In the genomic region with DNA sequence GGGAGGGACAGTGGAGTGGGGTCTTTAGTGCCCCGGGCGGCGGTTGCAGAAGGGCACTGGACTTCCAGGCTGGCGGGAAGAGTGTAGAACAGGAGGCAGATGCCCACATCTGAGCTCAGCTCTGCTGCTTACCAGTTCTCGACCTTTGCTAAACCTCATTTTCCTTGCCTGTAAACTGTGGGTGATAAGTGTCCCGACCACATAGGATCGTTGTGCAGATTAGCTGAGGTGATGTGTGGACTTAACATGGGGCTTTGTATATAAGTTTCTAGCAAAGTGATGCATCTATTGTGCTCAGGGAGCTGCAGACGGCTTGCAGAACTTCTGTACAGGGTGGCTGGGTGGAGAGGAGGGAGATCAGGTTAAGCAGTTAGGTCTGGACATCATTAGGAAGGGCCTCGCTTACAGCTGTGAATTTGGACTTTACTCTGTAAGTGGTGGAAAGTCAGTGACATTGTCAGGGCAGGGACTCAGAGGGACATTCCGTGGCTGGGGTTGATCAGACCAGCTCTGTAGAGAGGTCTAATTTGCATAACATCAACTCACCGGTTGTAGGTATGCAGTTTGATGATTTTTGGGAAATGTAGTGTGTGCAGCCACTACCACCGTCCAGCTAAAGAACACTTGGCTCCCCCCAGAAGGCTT, we compare ENCODE assay signal across 25 cellular contexts.
DNase-seq lines count a peak whose midpoint lies in the region; ATAC-seq and TF ChIP-seq lines count a peak whose summit lies in the region.
"Had no signal": no experiment of that assay in that cellular context is flagged by ENCODE, and none has a peak within 500 bp of the region (broad histone marks: within the 10 kb centered on the region; RNA-seq: fewer than 3 reads in every experiment).

No MANE protein-coding gene starts in this region.

- no peak for TF ChIP-seq CTCF in WTC11 (IDR thresholded peaks at IDR 0.05)
- no peak for TF ChIP-seq CTCF in liver (IDR thresholded peaks at IDR 0.05; ENCODE audit: low read depth, low read length, missing input control)
- no peak for TF ChIP-seq CTCF in stomach (IDR thresholded peaks at IDR 0.05)

- H3K4me3 ChIP-seq in liver (ENCODE audit: low read depth in 1 of 3, low read length in 3 of 3) (no peak overlapping the region), aorta (ENCODE audit: low read length in 2 of 2) (no peak overlapping the region), stomach (no peak overlapping the region)
- H3K4me3 ChIP-seq: body of pancreas, K562, tibial artery had no signal

- no peaks in the 10 kb centered on the region for H3K27me3 Mint-ChIP-seq in WTC11 (ENCODE audit: low read depth)
- H3K27me3 Mint-ChIP-seq in activated naive CD8-positive, alpha-beta T cell treated with anti-CD3 and anti-CD28 coated beads, Interleukin-2, amount 10 ng/mL, durations not matched to agents 7 days and 5 days, result no peaks in the 10 kb centered on the region
- H3K27me3 Mint-ChIP-seq: activated CD4-positive, alpha-beta memory T cell treated with anti-CD3 and anti-CD28 coated beads, Interleukin-2, amount 10 ng/mL, durations not matched to agents 7 days and 5 days; activated T-cell treated with anti-CD3 and anti-CD28 coated beads, Interleukin-2, amount 50 U/mL, for 24 hours had no signal

- H3K4me1 ChIP-seq in liver (ENCODE audit: control insufficient read depth in 4 of 4, insufficient read depth in 4 of 4, low read length in 3 of 4), result peaks cover 2 to 12% (median 4%) of the 10 kb centered on the region in 4 donors
- H3K4me1 ChIP-seq in aorta (ENCODE audit: control insufficient read depth in 1 of 2, insufficient read depth in 2 of 2, low read length in 2 of 2), result no peaks in the 10 kb centered on the region
- H3K4me1 ChIP-seq in stomach, result peaks cover 0 to 41% (median 20%) of the 10 kb centered on the region in 4 donors

- peak overlapping the region; percentile 8; the same call in 1 of the 2 replicates for H3K27ac Mint-ChIP-seq in WTC11
- H3K27ac Mint-ChIP-seq in activated naive CD8-positive, alpha-beta T cell treated with anti-CD3 and anti-CD28 coated beads, Interleukin-2, amount 10 ng/mL, durations not matched to agents 7 days and 5 days, result no peak overlapping the region
- H3K27ac Mint-ChIP-seq in stimulated activated effector memory CD8-positive, alpha-beta T cell treated with anti-CD3 and anti-CD28 coated beads, Interleukin-12 subunit alpha, Interleukin-12 subunit beta, amount 100 ng/mL, for 72 hours, result peak overlapping the region; percentile 48
- H3K27ac Mint-ChIP-seq: activated CD4-positive, alpha-beta memory T cell treated with anti-CD3 and anti-CD28 coated beads, Interleukin-2, amount 10 ng/mL, durations not matched to agents 7 days and 5 days; activated naive CD4-positive, alpha-beta T cell treated with anti-CD3 and anti-CD28 coated beads, Interleukin-2, amount 50 U/mL, for 72 hours had no signal

- intact Hi-C loops in aorta (cut with DNase I), result no loop called here
- intact Hi-C loops in stomach (cut with DNase I; ENCODE audit: low total_unique reads), result no loop called here

- no peaks in the 10 kb centered on the region for H3K36me3 Mint-ChIP-seq in WTC11
- H3K36me3 Mint-ChIP-seq in activated naive CD8-positive, alpha-beta T cell treated with anti-CD3 and anti-CD28 coated beads, Interleukin-2, amount 10 ng/mL, durations not matched to agents 7 days and 5 days, result peaks cover 4% of the 10 kb centered on the region
- H3K36me3 Mint-ChIP-seq in stimulated activated effector memory CD8-positive, alpha-beta T cell treated with anti-CD3 and anti-CD28 coated beads, Interleukin-12 subunit alpha, Interleukin-12 subunit beta, amount 100 ng/mL, for 72 hours, result no peaks in the 10 kb centered on the region
- H3K36me3 Mint-ChIP-seq: activated naive CD4-positive, alpha-beta T cell treated with anti-CD3 and anti-CD28 coated beads, Interleukin-2, amount 50 U/mL, for 72 hours had no signal

- H3K36me3 ChIP-seq in liver (ENCODE audit: control insufficient read depth in 4 of 4, insufficient read depth in 3 of 4, low read depth in 1 of 4, low read length in 3 of 4) (peaks cover 0 to 4% (median 2%) of the 10 kb centered on the region in 4 donors), aorta (ENCODE audit: control insufficient read depth in 1 of 2, insufficient read depth in 2 of 2, low read length in 1 of 2) (no peaks in the 10 kb centered on the region), stomach (peaks cover 4 to 7% (median 6%) of the 10 kb centered on the region in 4 donors)
- H3K36me3 ChIP-seq: tibial artery had no signal

- H3K9me3 ChIP-seq in liver (ENCODE audit: control insufficient read depth in 4 of 4, low read length in 3 of 4) (no peaks in the 10 kb centered on the region), aorta (ENCODE audit: control insufficient read depth, low read length) (no peaks in the 10 kb centered on the region), stomach (no peaks in the 10 kb centered on the region)
- H3K9me3 ChIP-seq: body of pancreas, tibial artery had no signal

- DNase-seq in WTC11 (ENCODE audit: low spot score) (no peak), aorta (no peak), NCI-H526 treated with DMSO at 0.1 percent for 48 hours (lab: John Stamatoyannopoulos, UW) (no peak), stomach (no peak)
- no peak for DNase-seq in activated naive CD8-positive, alpha-beta T cell treated with anti-CD3 and anti-CD28 coated beads, Interleukin-2, amount 10 ng/mL, durations not matched to agents 7 days and 5 days
- DNase-seq in stimulated activated effector memory CD8-positive, alpha-beta T cell treated with anti-CD3 and anti-CD28 coated beads, Interleukin-12 subunit alpha, Interleukin-12 subunit beta, amount 100 ng/mL, for 72 hours (ENCODE audit: low spot score in 2 of 2), result peak in 1 of 2 donors; percentile 59
- DNase-seq: activated CD4-positive, alpha-beta memory T cell treated with anti-CD3 and anti-CD28 coated beads, Interleukin-2, amount 10 ng/mL, durations not matched to agents 7 days and 5 days; activated CD4-positive, CD25-positive, alpha-beta regulatory T cell; activated T-cell treated with anti-CD3 and anti-CD28 coated beads, Interleukin-2, amount 50 U/mL, for 24 hours; body of pancreas; EL; mesendoderm; MM.1S; NCI-H1417; NCI-H2081; NCI-H82; OCI-M1; SHP77; stimulated activated CD4-positive, alpha-beta T cell treated with anti-CD3 and anti-CD28 coated beads, Interleukin-12 subunit alpha, Interleukin-12 subunit beta, amount 100 ng/mL, for 4 hours; stimulated activated CD4-positive, alpha-beta T cell treated with anti-CD3 and anti-CD28 coated beads, Interleukin-4, amount 100 ng/mL, for 24 hours; stimulated activated naive CD4-positive, alpha-beta T cell; tibial artery had no signal

- H3K27me3 ChIP-seq in liver (ENCODE audit: control insufficient read depth in 4 of 4, insufficient read depth in 4 of 4, low read length in 3 of 4), result no peaks in the 10 kb centered on the region
- no peaks in the 10 kb centered on the region for H3K27me3 ChIP-seq in aorta (ENCODE audit: control insufficient read depth in 1 of 2, insufficient read depth in 2 of 2, low read length in 1 of 2)
- H3K27me3 ChIP-seq in stomach, result no peaks in the 10 kb centered on the region
- H3K27me3 ChIP-seq: body of pancreas, tibial artery had no signal

- TF ChIP-seq RAD21 in liver (IDR thresholded peaks at IDR 0.05), result no peak

- CTCF ChIA-PET in WTC11 (lab: Charles Lee), result interaction anchor here (0.6 to 4.9 kb wide), 8 partner anchors 27 to 309 kb away, joined by 3 to 37 read pairs (median 4); a partner anchor contains a TSS

- H3K4me1 Mint-ChIP-seq in WTC11, result peaks cover 52% of the 10 kb centered on the region
- H3K4me1 Mint-ChIP-seq in activated naive CD8-positive, alpha-beta T cell treated with anti-CD3 and anti-CD28 coated beads, Interleukin-2, amount 10 ng/mL, durations not matched to agents 7 days and 5 days, result peaks cover 23% of the 10 kb centered on the region
- peaks cover 52% of the 10 kb centered on the region for H3K4me1 Mint-ChIP-seq in stimulated activated effector memory CD8-positive, alpha-beta T cell treated with anti-CD3 and anti-CD28 coated beads, Interleukin-12 subunit alpha, Interleukin-12 subunit beta, amount 100 ng/mL, for 72 hours

- H3K27ac ChIP-seq in liver (ENCODE audit: low read depth in 1 of 2, low read length in 2 of 2) (no peak overlapping the region), aorta (ENCODE audit: low read depth in 1 of 2, low read length in 2 of 2) (no peak overlapping the region), stomach (no peak overlapping the region)
- H3K27ac ChIP-seq: tibial artery had no signal

- WGBS in liver, result 75% methylated on average over 12 of the region's 12 CpGs
- 91% methylated on average over 12 of the region's 12 CpGs for WGBS in aorta, 2 donors
- WGBS in stomach, 5 donors, result 68 to 76% (median 72%) methylated on average over 12 of the region's 12 CpGs

- H3K9me3 Mint-ChIP-seq in WTC11, result no peaks in the 10 kb centered on the region
- no peaks in the 10 kb centered on the region for H3K9me3 Mint-ChIP-seq in activated naive CD8-positive, alpha-beta T cell treated with anti-CD3 and anti-CD28 coated beads, Interleukin-2, amount 10 ng/mL, durations not matched to agents 7 days and 5 days
- H3K9me3 Mint-ChIP-seq in stimulated activated effector memory CD8-positive, alpha-beta T cell treated with anti-CD3 and anti-CD28 coated beads, Interleukin-12 subunit alpha, Interleukin-12 subunit beta, amount 100 ng/mL, for 72 hours, result no peaks in the 10 kb centered on the region
- H3K9me3 Mint-ChIP-seq: activated CD4-positive, alpha-beta memory T cell treated with anti-CD3 and anti-CD28 coated beads, Interleukin-2, amount 10 ng/mL, durations not matched to agents 7 days and 5 days; activated naive CD4-positive, alpha-beta T cell treated with anti-CD3 and anti-CD28 coated beads, Interleukin-2, amount 50 U/mL, for 72 hours; activated T-cell treated with anti-CD3 and anti-CD28 coated beads, Interleukin-2, amount 50 U/mL, for 24 hours had no signal

- H3K4me3 Mint-ChIP-seq in WTC11, result no peak overlapping the region
- no peak overlapping the region for H3K4me3 Mint-ChIP-seq in activated naive CD8-positive, alpha-beta T cell treated with anti-CD3 and anti-CD28 coated beads, Interleukin-2, amount 10 ng/mL, durations not matched to agents 7 days and 5 days
- peak overlapping the region; percentile 54 for H3K4me3 Mint-ChIP-seq in stimulated activated effector memory CD8-positive, alpha-beta T cell treated with anti-CD3 and anti-CD28 coated beads, Interleukin-12 subunit alpha, Interleukin-12 subunit beta, amount 100 ng/mL, for 72 hours
- H3K4me3 Mint-ChIP-seq: activated CD4-positive, alpha-beta memory T cell treated with anti-CD3 and anti-CD28 coated beads, Interleukin-2, amount 10 ng/mL, durations not matched to agents 7 days and 5 days; activated T-cell treated with anti-CD3 and anti-CD28 coated beads, Interleukin-2, amount 50 U/mL, for 24 hours had no signal

- TF ChIP-seq POLR2A in stomach (IDR thresholded peaks at IDR 0.05), result no peak

- ATAC-seq in WTC11, result no peak
- ATAC-seq in activated naive CD8-positive, alpha-beta T cell treated with anti-CD3 and anti-CD28 coated beads, Interleukin-2, amount 10 ng/mL, durations not matched to agents 7 days and 5 days (ENCODE audit: low read depth), result peak; percentile 11
- ATAC-seq in stimulated activated effector memory CD8-positive, alpha-beta T cell treated with anti-CD3 and anti-CD28 coated beads, Interleukin-12 subunit alpha, Interleukin-12 subunit beta, amount 100 ng/mL, for 72 hours, result peak; percentile 86
- no peak for ATAC-seq in aorta (ENCODE audit: low FRiP score)
- ATAC-seq: body of pancreas, K562 had no signal

- POLR2A ChIA-PET in WTC11 (lab: Charles Lee), result no interaction called here
- POLR2A ChIA-PET in activated naive CD8-positive, alpha-beta T cell treated with anti-CD3 and anti-CD28 coated beads, Interleukin-2, amount 10 ng/mL, durations not matched to agents 7 days and 5 days (lab: Charles Lee), result no interaction called here

- no peak for TF ChIP-seq EP300 in stomach (IDR thresholded peaks at IDR 0.05)

- no peak overlapping the region for H3K9ac ChIP-seq in liver (ENCODE audit: low read depth in 1 of 2, low read length in 2 of 2)

Comparison
In these comparisons a context has a peak if more than half of its experiments do, and no peak if none do; other contexts are left out.
1. ATAC-seq: peak in activated naive CD8-positive, alpha-beta T cell treated with anti-CD3 and anti-CD28 coated beads, Interleukin-2, amount 10 ng/mL, durations not matched to agents 7 days and 5 days (single experiment) and stimulated activated effector memory CD8-positive, alpha-beta T cell treated with anti-CD3 and anti-CD28 coated beads, Interleukin-12 subunit alpha, Interleukin-12 subunit beta, amount 100 ng/mL, for 72 hours (single experiment); none in WTC11 (single experiment) and aorta (single experiment).